ENCODE assay signal across 9 cellular contexts in the genomic region with DNA sequence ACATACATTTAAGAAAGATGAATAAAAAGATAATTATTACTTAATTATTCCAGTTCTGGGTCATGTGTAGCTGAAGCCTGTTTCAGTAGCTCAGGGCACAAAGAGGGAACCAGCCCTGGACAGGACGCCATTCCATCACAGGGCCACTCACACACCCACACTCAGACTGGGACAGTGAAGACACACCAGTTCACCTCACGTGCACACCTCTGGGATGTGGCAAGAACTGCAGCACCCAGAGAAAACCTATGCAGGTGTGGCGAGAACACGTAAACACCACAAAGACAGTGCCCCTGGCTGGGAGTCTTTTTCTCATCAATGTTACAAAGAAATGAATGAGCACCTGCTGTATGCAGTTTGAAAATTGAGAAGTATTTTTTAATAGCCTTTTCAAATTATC. TPM values are rescaled to one million over a fixed set of nuclear protein-coding genes. Genes with fewer than 3 reads are reported as not detected.
DNase-seq lines count a peak whose midpoint lies in the region; ATAC-seq lines count a peak whose summit lies in the region.
"Had no signal": no experiment of that assay in that cellular context is flagged by ENCODE, and none has a peak within 500 bp of the region (broad histone marks: within the 10 kb centered on the region; RNA-seq: fewer than 3 reads in every experiment).

No MANE protein-coding gene starts in this region.

- ATAC-seq in GM18519 (IDR thresholded peaks at IDR 0.05; ENCODE audit: low FRiP score, unreplicated experiment) (no peak), GM19035 (IDR thresholded peaks at IDR 0.05; ENCODE audit: unreplicated experiment) (no peak)

- peak overlapping the region; percentile 96 for H3K27ac ChIP-seq in CD4-positive, alpha-beta memory T cell (ENCODE audit: low read depth, low read length)
- peak overlapping the region; percentile 41 for H3K27ac ChIP-seq in HUES48 (ENCODE audit: low read depth, low read length)

- H3K4me3 Mint-ChIP-seq in CD4-positive, alpha-beta memory T cell = peak overlapping the region; percentile 67 to 98 (median 95)
- peak overlapping the region; percentile 61 to 98 (median 95) for H3K4me3 Mint-ChIP-seq in immature natural killer cell

- H3K4me3 ChIP-seq in CD4-positive, alpha-beta memory T cell (ENCODE audit: low read length in 2 of 2) = peak overlapping the region in 1 of 2 donors; percentile 6
- peak overlapping the region; percentile 88 for H3K4me3 ChIP-seq in HUES48 (ENCODE audit: low read depth, low read length)

- peaks cover 0 to 7% (median 0%) of the 10 kb centered on the region in 8 donors for H3K9me3 Mint-ChIP-seq in CD4-positive, alpha-beta memory T cell
- H3K9me3 Mint-ChIP-seq in immature natural killer cell = no peaks in the 10 kb centered on the region

- no peak overlapping the region; the same call in 1 of the 2 replicates for H3K9ac ChIP-seq in HUES48 (ENCODE audit: low read depth, low read length)

- intact Hi-C loops in CD4-positive, alpha-beta memory T cell (cut with micrococcal nuclease) = no loop called here

- peak; percentile 45 to 78 (median 61) for DNase-seq in CD4-positive, alpha-beta memory T cell
- peak; percentile 54 to 56 for DNase-seq in activated T-cell treated with anti-CD3 and anti-CD28 coated beads, Interleukin-2, amount 50 U/mL, for 48 hours
- DNase-seq in immature natural killer cell (no peak), NCI-H345 (lab: John Stamatoyannopoulos, UW) (no peak), NCI-H2029 (lab: John Stamatoyannopoulos, UW) (no peak)

- peaks cover 70% of the 10 kb centered on the region for H3K4me1 ChIP-seq in CD4-positive, alpha-beta memory T cell (ENCODE audit: insufficient read depth, low read length)
- H3K4me1 ChIP-seq in HUES48 (ENCODE audit: control insufficient read depth, insufficient read depth, low read length) = peaks cover 20% of the 10 kb centered on the region

- CTCF ChIA-PET in CD4-positive, alpha-beta memory T cell (lab: Charles Lee; ENCODE audit: partially characterized antibody) = interaction anchor here (1.0 to 1.5 kb wide), 3 partner anchors 13 to 61 kb away, joined by 3 to 6 read pairs (median 5); no protein-coding TSS in a partner anchor

- H3K4me1 Mint-ChIP-seq in CD4-positive, alpha-beta memory T cell = peaks cover 45 to 90% (median 61%) of the 10 kb centered on the region in 4 donors
- H3K4me1 Mint-ChIP-seq in immature natural killer cell = peaks cover 65 to 82% of the 10 kb centered on the region in 2 donors

- no peaks in the 10 kb centered on the region for H3K27me3 Mint-ChIP-seq in CD4-positive, alpha-beta memory T cell
- H3K27me3 Mint-ChIP-seq in immature natural killer cell (ENCODE audit: low read depth in 3 of 3) = peaks cover 24 to 26% (median 24%) of the 10 kb centered on the region in 3 donors

- no peaks in the 10 kb centered on the region for H3K9me3 ChIP-seq in CD4-positive, alpha-beta memory T cell (ENCODE audit: control insufficient read depth in 1 of 2, low read length in 2 of 2)
- no peaks in the 10 kb centered on the region for H3K9me3 ChIP-seq in HUES48 (ENCODE audit: control insufficient read depth, insufficient read depth, low read length)

- peaks cover 0 to 49% of the 10 kb centered on the region in 2 donors for H3K36me3 Mint-ChIP-seq in CD4-positive, alpha-beta memory T cell
- peaks cover 8 to 14% (median 10%) of the 10 kb centered on the region in 3 donors for H3K36me3 Mint-ChIP-seq in immature natural killer cell

- peak overlapping the region; percentile 89 to 99 (median 99) for H3K27ac Mint-ChIP-seq in CD4-positive, alpha-beta memory T cell
- peak overlapping the region; percentile 90 to 100 (median 99) for H3K27ac Mint-ChIP-seq in immature natural killer cell

- H3K27me3 ChIP-seq in CD4-positive, alpha-beta memory T cell (ENCODE audit: insufficient read depth, low read length) = no peaks in the 10 kb centered on the region
- H3K27me3 ChIP-seq in HUES48 (ENCODE audit: control insufficient read depth, insufficient read depth, low read length) = no peaks in the 10 kb centered on the region

- H3K36me3 ChIP-seq in CD4-positive, alpha-beta memory T cell (ENCODE audit: insufficient read depth, low read length) = peaks cover 18% of the 10 kb centered on the region
- peaks cover 52% of the 10 kb centered on the region for H3K36me3 ChIP-seq in HUES48 (ENCODE audit: control insufficient read depth, insufficient read depth, low read length)

- POLR2A ChIA-PET in CD4-positive, alpha-beta memory T cell (lab: Charles Lee; ENCODE audit: partially characterized antibody) = interaction anchor here (0.9 to 4.2 kb wide), 6 partner anchors 9 to 123 kb away, joined by 3 to 33 read pairs (median 5); partner anchors contain the start of genes GTPBP4 and LARP4B

RNA-seq across cellular contexts. Expression of gene IDI1, which starts 1.6 kb away (rescaled TPM):
- total RNA-seq in CD4-positive, alpha-beta memory T cell = 10 to 100 TPM; 30.3 to 32.4 TPM
- polyA plus RNA-seq in CD4-positive, alpha-beta memory T cell = 10 to 100 TPM; 45.1 to 45.4 TPM
- polyA plus RNA-seq in immature natural killer cell = 100 to 1,000 TPM in 1 of 3 donors, 10 to 100 TPM in 2; 62.3 to 113 (median 95.9) TPM

RNA-seq across cellular contexts. Expression of gene WDR37, which starts 5.6 kb away (rescaled TPM):
- total RNA-seq in CD4-positive, alpha-beta memory T cell = 10 to 100 TPM; 41.7 to 42.5 TPM
- polyA plus RNA-seq in CD4-positive, alpha-beta memory T cell = 10 to 100 TPM; 14.2 to 18.0 TPM
- 10 to 100 TPM; 16.7 to 32.2 (median 26.5) TPM for polyA plus RNA-seq in immature natural killer cell

RNA-seq across cellular contexts. Expression of gene IDI2, which starts 24.9 kb away (rescaled TPM):
- total RNA-seq in CD4-positive, alpha-beta memory T cell = not detected
- polyA plus RNA-seq in CD4-positive, alpha-beta memory T cell = not detected
- under 1 TPM in 1 of 3 donors, not detected in 2; 0.19 TPM for polyA plus RNA-seq in immature natural killer cell
- total RNA-seq: NCI-H460 had no signal

Comparison
In these comparisons a context has a peak if more than half of its experiments do, and no peak if none do; other contexts are left out.
1. DNase-seq: peak in CD4-positive, alpha-beta memory T cell (5 of 5) and activated T-cell treated with anti-CD3 and anti-CD28 coated beads, Interleukin-2, amount 50 U/mL, for 48 hours (2 of 2); none in immature natural killer cell (0 of 3), NCI-H345 (single experiment) and NCI-H2029 (single experiment).